1 cellular context compared by ENCODE assay signal in genomic region chr2:31078579-31079105, GRCh38.
TF ChIP-seq lines count a peak whose summit lies in the region.

No MANE protein-coding gene starts in this region.

TF ChIP-seq in H1, 55 proteins besides CTCF, POLR2A, EP300 and RAD21:
- TF ChIP-seq CHD1 (IDR thresholded peaks at IDR 0.05; ENCODE audit: low read depth, low read length), result no peak
- no peak for TF ChIP-seq JUN (IDR thresholded peaks at IDR 0.05; ENCODE audit: low read depth, low read length)
- TF ChIP-seq, protein P1, sequence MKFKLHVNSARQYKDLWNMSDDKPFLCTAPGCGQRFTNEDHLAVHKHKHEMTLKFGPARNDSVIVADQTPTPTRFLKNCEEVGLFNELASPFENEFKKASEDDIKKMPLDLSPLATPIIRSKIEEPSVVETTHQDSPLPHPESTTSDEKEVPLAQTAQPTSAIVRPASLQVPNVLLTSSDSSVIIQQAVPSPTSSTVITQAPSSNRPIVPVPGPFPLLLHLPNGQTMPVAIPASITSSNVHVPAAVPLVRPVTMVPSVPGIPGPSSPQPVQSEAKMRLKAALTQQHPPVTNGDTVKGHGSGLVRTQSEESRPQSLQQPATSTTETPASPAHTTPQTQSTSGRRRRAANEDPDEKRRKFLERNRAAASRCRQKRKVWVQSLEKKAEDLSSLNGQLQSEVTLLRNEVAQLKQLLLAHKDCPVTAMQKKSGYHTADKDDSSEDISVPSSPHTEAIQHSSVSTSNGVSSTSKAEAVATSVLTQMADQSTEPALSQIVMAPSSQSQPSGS (IDR thresholded peaks at IDR 0.05; ENCODE audit: low read length), result no peak
- no peak for TF ChIP-seq CTBP2 (IDR thresholded peaks at IDR 0.05; ENCODE audit: borderline replicate concordance, insufficient read depth, insufficient read length, low read length)
- TF ChIP-seq SUZ12 (IDR thresholded peaks at IDR 0.05; ENCODE audit: low read length), result no peak
- no peak for TF ChIP-seq SP4 (IDR thresholded peaks at IDR 0.05; ENCODE audit: low read length)
- no peak for TF ChIP-seq POU5F1 (IDR thresholded peaks at IDR 0.05; ENCODE audit: low read depth, low read length)
- TF ChIP-seq SP2 (IDR thresholded peaks at IDR 0.05; ENCODE audit: low read length), result no peak
- TF ChIP-seq CREB1 (IDR thresholded peaks at IDR 0.05), result no peak
- TF ChIP-seq SP1 (IDR thresholded peaks at IDR 0.05; ENCODE audit: low read depth, low read length), result no peak
- no peak for TF ChIP-seq CHD7 (IDR thresholded peaks at IDR 0.05; ENCODE audit: insufficient replicate concordance, low read length)
- no peak for TF ChIP-seq SIX5 (IDR thresholded peaks at IDR 0.05; ENCODE audit: low read depth, low read length)
- no peak for TF ChIP-seq FOSL1 (IDR thresholded peaks at IDR 0.05; ENCODE audit: insufficient read depth, low read depth, low read length)
